20 cellular contexts compared by ENCODE assay signal in the genomic region with DNA sequence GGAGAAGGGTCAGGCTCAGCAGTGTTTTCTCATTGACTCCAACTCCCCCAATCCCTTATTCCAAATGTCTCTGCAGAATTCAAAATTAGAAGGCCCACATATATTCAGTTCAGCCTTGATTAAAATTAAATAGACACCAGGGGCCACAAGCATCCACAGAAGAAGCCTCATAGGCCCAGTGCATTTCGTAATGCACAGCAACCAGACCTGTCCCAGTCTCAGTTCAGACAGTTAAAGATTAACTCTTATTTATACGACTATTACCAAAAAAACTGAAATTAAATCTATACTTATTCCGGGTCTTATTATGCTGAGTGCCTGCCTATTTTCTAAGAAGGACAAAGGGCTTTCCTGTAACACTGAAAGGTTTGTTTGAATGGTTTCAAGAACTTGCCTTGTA. TPM values are rescaled to one million over a fixed set of nuclear protein-coding genes. Genes with fewer than 3 reads are reported as not detected.
DNase-seq lines count a peak whose midpoint lies in the region; ATAC-seq and TF ChIP-seq lines count a peak whose summit lies in the region.
"Had no signal": no experiment of that assay in that cellular context is flagged by ENCODE, and none has a peak within 500 bp of the region (broad histone marks: within the 10 kb centered on the region; RNA-seq: fewer than 3 reads in every experiment).

No MANE protein-coding gene starts in this region.

- DNase-seq in activated naive CD4-positive, alpha-beta T cell treated with anti-CD3 and anti-CD28 coated beads for 36 hours, result no peak
- no peak for DNase-seq in activated naive CD4-positive, alpha-beta T cell treated with anti-CD3 and anti-CD28 coated beads, Interleukin-2, amount 10 ng/mL, durations not matched to agents 7 days and 5 days
- DNase-seq in left lobe of liver (ENCODE audit: low spot score) (no peak), NOMO-1 (lab: John Stamatoyannopoulos, UW; ENCODE audit: unreplicated experiment in 2 of 2) (no peak), tibial artery (no peak)
- DNase-seq: ACHN; C1 segment of cervical spinal cord; Calu3; CD4-positive, alpha-beta T cell; DMS 273 treated with DMSO at 0.1 percent for 48 hours; H7 had no signal

- TF ChIP-seq CTCF in neutrophil (IDR thresholded peaks at IDR 0.05), result no peak
- no peak for TF ChIP-seq CTCF in tibial artery (IDR thresholded peaks at IDR 0.05)

- H3K4me3 Mint-ChIP-seq in activated naive CD4-positive, alpha-beta T cell treated with anti-CD3 and anti-CD28 coated beads for 36 hours, result no peak overlapping the region
- no peak overlapping the region for H3K4me3 Mint-ChIP-seq in activated naive CD4-positive, alpha-beta T cell treated with anti-CD3 and anti-CD28 coated beads, Interleukin-2, amount 10 ng/mL, durations not matched to agents 7 days and 5 days
- H3K4me3 Mint-ChIP-seq: B cell; CD4-positive, alpha-beta T cell; GM23338; IgD-negative memory B cell had no signal

- H3K4me1 Mint-ChIP-seq in activated naive CD4-positive, alpha-beta T cell treated with anti-CD3 and anti-CD28 coated beads for 36 hours (ENCODE audit: low read depth), result peaks cover under 1% of the 10 kb centered on the region
- peaks cover under 1% of the 10 kb centered on the region for H3K4me1 Mint-ChIP-seq in activated naive CD4-positive, alpha-beta T cell treated with anti-CD3 and anti-CD28 coated beads, Interleukin-2, amount 10 ng/mL, durations not matched to agents 7 days and 5 days
- H3K4me1 Mint-ChIP-seq: B cell, GM23338 had no signal

- H3K36me3 ChIP-seq in neutrophil, result peaks cover 100% of the 10 kb centered on the region
- peaks cover 90 to 100% (median 90%) of the 10 kb centered on the region in 3 donors for H3K36me3 ChIP-seq in tibial artery

- ATAC-seq in left lobe of liver, result peak; percentile 82
- no peak for ATAC-seq in GM21786 (IDR thresholded peaks at IDR 0.05; ENCODE audit: unreplicated experiment)
- ATAC-seq: GM12878, GM23338 had no signal

- no peaks in the 10 kb centered on the region for H3K9me3 Mint-ChIP-seq in activated naive CD4-positive, alpha-beta T cell treated with anti-CD3 and anti-CD28 coated beads for 36 hours
- no peaks in the 10 kb centered on the region for H3K9me3 Mint-ChIP-seq in activated naive CD4-positive, alpha-beta T cell treated with anti-CD3 and anti-CD28 coated beads, Interleukin-2, amount 10 ng/mL, durations not matched to agents 7 days and 5 days
- H3K9me3 Mint-ChIP-seq: CD4-positive, alpha-beta T cell; GM23338; IgD-negative memory B cell had no signal

- H3K4me1 ChIP-seq in neutrophil (ENCODE audit: control insufficient read depth in 1 of 2, insufficient read depth in 1 of 2, low read depth in 1 of 2, low read length in 1 of 2), result peaks cover 18 to 19% of the 10 kb centered on the region in 2 experiments
- H3K4me1 ChIP-seq in tibial artery, result no peaks in the 10 kb centered on the region

- peaks cover 50% of the 10 kb centered on the region for H3K36me3 Mint-ChIP-seq in activated naive CD4-positive, alpha-beta T cell treated with anti-CD3 and anti-CD28 coated beads for 36 hours (ENCODE audit: low read depth)
- peaks cover 74% of the 10 kb centered on the region for H3K36me3 Mint-ChIP-seq in activated naive CD4-positive, alpha-beta T cell treated with anti-CD3 and anti-CD28 coated beads, Interleukin-2, amount 10 ng/mL, durations not matched to agents 7 days and 5 days

- H3K4me3 ChIP-seq in neutrophil (ENCODE audit: low read depth in 1 of 2, low read length in 1 of 2) (no peak overlapping the region), tibial artery (no peak overlapping the region)
- H3K4me3 ChIP-seq: GM12878, GM23338 had no signal

- H3K27ac Mint-ChIP-seq in activated naive CD4-positive, alpha-beta T cell treated with anti-CD3 and anti-CD28 coated beads for 36 hours, result peak overlapping the region; percentile 5
- H3K27ac Mint-ChIP-seq in activated naive CD4-positive, alpha-beta T cell treated with anti-CD3 and anti-CD28 coated beads, Interleukin-2, amount 10 ng/mL, durations not matched to agents 7 days and 5 days, result no peak overlapping the region
- H3K27ac Mint-ChIP-seq: B cell; CD4-positive, alpha-beta T cell; GM23338; IgD-negative memory B cell had no signal

- CTCF ChIA-PET in activated naive CD4-positive, alpha-beta T cell treated with anti-CD3 and anti-CD28 coated beads for 36 hours (lab: Charles Lee), result no interaction called here
- CTCF ChIA-PET in activated naive CD4-positive, alpha-beta T cell treated with anti-CD3 and anti-CD28 coated beads, Interleukin-2, amount 10 ng/mL, durations not matched to agents 7 days and 5 days (lab: Charles Lee), result no interaction called here

- H3K9me3 ChIP-seq in neutrophil (peaks cover 6% of the 10 kb centered on the region), tibial artery (no peaks in the 10 kb centered on the region)

- H3K27me3 ChIP-seq in neutrophil (no peaks in the 10 kb centered on the region), tibial artery (no peaks in the 10 kb centered on the region)

- H3K27ac ChIP-seq in neutrophil (peak overlapping the region; percentile 22), tibial artery (no peak overlapping the region)

- intact Hi-C loops in activated naive CD4-positive, alpha-beta T cell treated with anti-CD3 and anti-CD28 coated beads for 36 hours (cut with micrococcal nuclease), result no loop called here
- intact Hi-C loops in tibial artery (cut with DNase I; ENCODE audit: low total_unique reads), result no loop called here

- no peaks in the 10 kb centered on the region for H3K27me3 Mint-ChIP-seq in activated naive CD4-positive, alpha-beta T cell treated with anti-CD3 and anti-CD28 coated beads for 36 hours (ENCODE audit: low read depth)
- no peaks in the 10 kb centered on the region for H3K27me3 Mint-ChIP-seq in activated naive CD4-positive, alpha-beta T cell treated with anti-CD3 and anti-CD28 coated beads, Interleukin-2, amount 10 ng/mL, durations not matched to agents 7 days and 5 days
- H3K27me3 Mint-ChIP-seq: B cell; CD4-positive, alpha-beta T cell; IgD-negative memory B cell had no signal

RNA-seq across cellular contexts. Expression of gene GSG1L, which starts 41.8 kb away (rescaled TPM):
- not detected for total RNA-seq in activated naive CD4-positive, alpha-beta T cell treated with anti-CD3 and anti-CD28 coated beads for 36 hours
- total RNA-seq in left lobe of liver, result not detected
- total RNA-seq: A172; B cell; Calu3; CD4-positive, alpha-beta T cell; G401; GM12878; H7; HT-29 had no signal
